In the genomic region with DNA sequence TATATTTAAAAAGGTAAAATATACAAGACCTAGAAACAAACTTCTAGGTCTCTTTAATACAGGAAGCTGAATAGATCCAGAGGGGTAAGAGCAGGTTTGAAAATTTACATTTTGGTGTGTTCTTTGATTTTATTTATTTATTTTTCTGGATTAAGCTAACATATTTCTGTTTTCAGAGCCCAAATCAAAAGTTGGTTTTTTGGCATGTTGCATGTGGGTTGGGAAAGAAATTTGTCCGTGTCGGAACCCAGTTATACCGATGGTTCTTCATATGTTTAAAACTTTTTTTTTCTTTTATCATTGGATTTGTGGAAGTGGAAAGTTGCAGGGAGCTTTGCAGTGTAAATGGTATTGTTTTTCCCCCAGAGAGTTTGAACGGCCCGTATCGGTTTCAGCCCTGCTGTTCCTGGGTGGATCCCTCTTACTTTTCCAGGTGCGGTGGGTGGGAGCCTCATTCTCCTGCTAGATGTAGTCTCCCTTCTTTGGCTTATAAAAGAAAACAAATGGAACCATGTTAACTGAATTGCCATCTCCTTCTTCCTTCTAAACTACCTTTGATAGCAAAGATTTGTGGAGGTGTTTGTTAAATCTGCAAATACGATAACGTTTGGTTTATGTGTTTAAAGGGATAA, we compare ENCODE assay signal across 9 cellular contexts. TPM values are rescaled to one million over a fixed set of nuclear protein-coding genes. Genes with fewer than 3 reads are reported as not detected.
DNase-seq lines count a peak whose midpoint lies in the region; ATAC-seq, FAIRE-seq and TF ChIP-seq lines count a peak whose summit lies in the region.
"Had no signal": no experiment of that assay in that cellular context is flagged by ENCODE, and none has a peak within 500 bp of the region (broad histone marks: within the 10 kb centered on the region; RNA-seq: fewer than 3 reads in every experiment).

No MANE protein-coding gene starts in this region.

- peaks cover 4% of the 10 kb centered on the region for H3K9me3 Mint-ChIP-seq in activated T-helper 1 cell treated with anti-CD3 and anti-CD28 coated beads, Interleukin-12 subunit alpha, Interleukin-12 subunit beta, Interleukin-2, Interleukin-4 antibody, amounts not matched to agents 30 ng/mL and 10 ng/mL and 1 ng/mL, durations not matched to agents 14 hours and 24 hours and 36 hours

- 2% methylated on average over 9 of the region's 9 CpGs for WGBS in smooth muscle cell (ENCODE audit: low lambda C conversion rate)

- intact Hi-C loops in activated T-helper 1 cell treated with anti-CD3 and anti-CD28 coated beads, Interleukin-12 subunit alpha, Interleukin-12 subunit beta, Interleukin-2, Interleukin-4 antibody, amounts not matched to agents 30 ng/mL and 10 ng/mL and 1 ng/mL, durations not matched to agents 14 hours and 24 hours and 36 hours (cut with micrococcal nuclease) = no loop called here

- in situ Hi-C loops in GM13977 (cut with MboI; ENCODE audit: low pct_unique_long_range_greater_than_20kb, low sequenced_read_pairs, unreplicated experiment) = no loop called here

- DNase-seq in HT-29 (ENCODE audit: low spot score) (peak; percentile 74), smooth muscle cell (lab: John Stamatoyannopoulos, UW; ENCODE audit: unreplicated experiment) (no peak), urothelium cell line (ENCODE audit: low spot score) (no peak), GM13977 (ENCODE audit: low spot score) (no peak)
- DNase-seq in activated T-helper 1 cell treated with anti-CD3 and anti-CD28 coated beads, Interleukin-12 subunit alpha, Interleukin-12 subunit beta, Interleukin-2, Interleukin-4 antibody, amounts not matched to agents 30 ng/mL and 10 ng/mL and 1 ng/mL, durations not matched to agents 14 hours and 24 hours and 36 hours (ENCODE audit: low spot score) = no peak

- H3K4me1 Mint-ChIP-seq in activated T-helper 1 cell treated with anti-CD3 and anti-CD28 coated beads, Interleukin-12 subunit alpha, Interleukin-12 subunit beta, Interleukin-2, Interleukin-4 antibody, amounts not matched to agents 30 ng/mL and 10 ng/mL and 1 ng/mL, durations not matched to agents 14 hours and 24 hours and 36 hours (ENCODE audit: low read depth) = peaks cover 37% of the 10 kb centered on the region

- H3K79me2 ChIP-seq in smooth muscle cell (ENCODE audit: low read depth) = peaks cover 56% of the 10 kb centered on the region

- no peak for FAIRE-seq in urothelium cell line (lab: Jason Lieb, UNC)

- peak overlapping the region; percentile 94 for H3K9ac ChIP-seq in smooth muscle cell (ENCODE audit: low read depth)

- ATAC-seq in GM19351 (IDR thresholded peaks at IDR 0.05; ENCODE audit: unreplicated experiment) (no peak), GM18498 (IDR thresholded peaks at IDR 0.05; ENCODE audit: unreplicated experiment) (no peak)

- H4K20me1 ChIP-seq in smooth muscle cell (ENCODE audit: low read depth) = peaks cover 49% of the 10 kb centered on the region

- H3K4me3 ChIP-seq in iPS-11a (ENCODE audit: low read depth, low read length) = peak overlapping the region; percentile 89
- peak overlapping the region; percentile 96 for H3K4me3 ChIP-seq in smooth muscle cell

- peak overlapping the region; percentile 94 for H3K27ac ChIP-seq in smooth muscle cell (ENCODE audit: low read depth)

- H2AFZ ChIP-seq in smooth muscle cell (ENCODE audit: low read depth) = no peak overlapping the region

- H3K27ac Mint-ChIP-seq in activated T-helper 1 cell treated with anti-CD3 and anti-CD28 coated beads, Interleukin-12 subunit alpha, Interleukin-12 subunit beta, Interleukin-2, Interleukin-4 antibody, amounts not matched to agents 30 ng/mL and 10 ng/mL and 1 ng/mL, durations not matched to agents 14 hours and 24 hours and 36 hours = no peak overlapping the region

- H3K36me3 Mint-ChIP-seq in activated T-helper 1 cell treated with anti-CD3 and anti-CD28 coated beads, Interleukin-12 subunit alpha, Interleukin-12 subunit beta, Interleukin-2, Interleukin-4 antibody, amounts not matched to agents 30 ng/mL and 10 ng/mL and 1 ng/mL, durations not matched to agents 14 hours and 24 hours and 36 hours (ENCODE audit: low read depth) = peaks cover 8% of the 10 kb centered on the region

- H3F3A ChIP-seq in smooth muscle cell (ENCODE audit: low read depth) = peaks cover 6% of the 10 kb centered on the region

- H3K4me2 ChIP-seq in smooth muscle cell = peak overlapping the region; percentile 95

- no peaks in the 10 kb centered on the region for H3K9me3 ChIP-seq in smooth muscle cell (replicated peaks; ENCODE audit: low read depth)

- H3K4me3 Mint-ChIP-seq in activated T-helper 1 cell treated with anti-CD3 and anti-CD28 coated beads, Interleukin-12 subunit alpha, Interleukin-12 subunit beta, Interleukin-2, Interleukin-4 antibody, amounts not matched to agents 30 ng/mL and 10 ng/mL and 1 ng/mL, durations not matched to agents 14 hours and 24 hours and 36 hours = peak overlapping the region; percentile 19

- no peaks in the 10 kb centered on the region for H3K27me3 ChIP-seq in smooth muscle cell (ENCODE audit: low read depth)

- H3K4me1 ChIP-seq in smooth muscle cell (ENCODE audit: low read depth) = peaks cover 21% of the 10 kb centered on the region

- no peaks in the 10 kb centered on the region for H3K36me3 ChIP-seq in smooth muscle cell (ENCODE audit: low read depth)

- H3K27me3 Mint-ChIP-seq in activated T-helper 1 cell treated with anti-CD3 and anti-CD28 coated beads, Interleukin-12 subunit alpha, Interleukin-12 subunit beta, Interleukin-2, Interleukin-4 antibody, amounts not matched to agents 30 ng/mL and 10 ng/mL and 1 ng/mL, durations not matched to agents 14 hours and 24 hours and 36 hours (ENCODE audit: insufficient read depth) = peaks cover 4% of the 10 kb centered on the region

- TF ChIP-seq CTCF in smooth muscle cell (IDR thresholded peaks at IDR 0.05; ENCODE audit: borderline replicate concordance, insufficient read depth, poor library complexity, severe bottlenecking) (no peak), GM13977 (IDR thresholded peaks at IDR 0.05; ENCODE audit: extremely low read depth, insufficient read depth, missing control alignments) (no peak)

RNA-seq across cellular contexts. Expression of gene CTNND1, which starts 0.7 kb away (rescaled TPM):
- total RNA-seq in HT-29 (2014; rRNA removed; shearing (Covaris generic)) = 134 and 185 TPM in 2 replicates
- total RNA-seq in activated T-helper 1 cell treated with anti-CD3 and anti-CD28 coated beads, Interleukin-12 subunit alpha, Interleukin-12 subunit beta, Interleukin-2, Interleukin-4 antibody, amounts not matched to agents 30 ng/mL and 10 ng/mL and 1 ng/mL, durations not matched to agents 14 hours and 24 hours and 36 hours = 6.4 and 9.9 TPM in 2 replicates
- total RNA-seq in smooth muscle cell = 135 and 156 TPM in 2 replicates
- 66.0 and 74.8 TPM in 2 replicates for polyA plus RNA-seq in smooth muscle cell

RNA-seq across cellular contexts. Expression of gene BTBD18, which starts 10.7 kb away (rescaled TPM):
- total RNA-seq in HT-29 (2014; rRNA removed; shearing (Covaris generic)) = not detected in 2 replicates
- total RNA-seq in activated T-helper 1 cell treated with anti-CD3 and anti-CD28 coated beads, Interleukin-12 subunit alpha, Interleukin-12 subunit beta, Interleukin-2, Interleukin-4 antibody, amounts not matched to agents 30 ng/mL and 10 ng/mL and 1 ng/mL, durations not matched to agents 14 hours and 24 hours and 36 hours = 0.07 TPM in 1 of 2 replicates, not detected in the other
- not detected in 2 replicates for total RNA-seq in smooth muscle cell
- polyA plus RNA-seq in smooth muscle cell = 0.22 and 0.50 TPM in 2 replicates
- total RNA-seq: RPMI7951 had no signal

RNA-seq across cellular contexts. Expression of gene SELENOH, which starts 21.1 kb away (rescaled TPM):
- 352 and 413 TPM in 2 replicates for total RNA-seq in HT-29 (2014; rRNA removed; shearing (Covaris generic))
- total RNA-seq in activated T-helper 1 cell treated with anti-CD3 and anti-CD28 coated beads, Interleukin-12 subunit alpha, Interleukin-12 subunit beta, Interleukin-2, Interleukin-4 antibody, amounts not matched to agents 30 ng/mL and 10 ng/mL and 1 ng/mL, durations not matched to agents 14 hours and 24 hours and 36 hours = 211 and 232 TPM in 2 replicates
- total RNA-seq in smooth muscle cell = 120 and 131 TPM in 2 replicates
- 141 and 143 TPM in 2 replicates for polyA plus RNA-seq in smooth muscle cell

RNA-seq across cellular contexts. Expression of gene TMX2, which starts 50.0 kb away (rescaled TPM):
- total RNA-seq in HT-29 (2014; rRNA removed; shearing (Covaris generic)) = 148 and 150 TPM in 2 replicates
- total RNA-seq in activated T-helper 1 cell treated with anti-CD3 and anti-CD28 coated beads, Interleukin-12 subunit alpha, Interleukin-12 subunit beta, Interleukin-2, Interleukin-4 antibody, amounts not matched to agents 30 ng/mL and 10 ng/mL and 1 ng/mL, durations not matched to agents 14 hours and 24 hours and 36 hours = 95.9 and 96.8 TPM in 2 replicates
- total RNA-seq in smooth muscle cell = 75.4 and 82.6 TPM in 2 replicates
- polyA plus RNA-seq in smooth muscle cell = 86.6 and 87.0 TPM in 2 replicates

RNA-seq across cellular contexts. Expression of gene MED19, which starts 50.3 kb away (rescaled TPM):
- total RNA-seq in HT-29 (2014; rRNA removed; shearing (Covaris generic)) = 28.9 and 35.0 TPM in 2 replicates
- 14.9 TPM in 2 replicates for total RNA-seq in activated T-helper 1 cell treated with anti-CD3 and anti-CD28 coated beads, Interleukin-12 subunit alpha, Interleukin-12 subunit beta, Interleukin-2, Interleukin-4 antibody, amounts not matched to agents 30 ng/mL and 10 ng/mL and 1 ng/mL, durations not matched to agents 14 hours and 24 hours and 36 hours
- total RNA-seq in smooth muscle cell = 25.3 and 36.9 TPM in 2 replicates
- polyA plus RNA-seq in smooth muscle cell = 37.9 and 43.8 TPM in 2 replicates

Comparison
In these comparisons a context has a peak if more than half of its experiments do, and no peak if none do; other contexts are left out.
1. RNA of gene CTNND1, which starts 0.7 kb away (total RNA-seq): 134 to 185 TPM in HT-29 and 135 to 156 TPM in smooth muscle cell; 6.4 to 9.9 TPM in activated T-helper 1 cell treated with anti-CD3 and anti-CD28 coated beads, Interleukin-12 subunit alpha, Interleukin-12 subunit beta, Interleukin-2, Interleukin-4 antibody, amounts not matched to agents 30 ng/mL and 10 ng/mL and 1 ng/mL, durations not matched to agents 14 hours and 24 hours and 36 hours; every median in the first group is over 10 times any median in the second.